8 cellular contexts compared by ENCODE assay signal in genomic region chr22:43955040-43955882, GRCh38. TPM values are rescaled to one million over a fixed set of nuclear protein-coding genes. Genes with fewer than 3 reads are reported as not detected.
DNase-seq lines count a peak whose midpoint lies in the region; ATAC-seq and TF ChIP-seq lines count a peak whose summit lies in the region.

Gene SAMM50 (plus strand): TSS chr22:43955442. CDS start chr22:43955578, 136 bp downstream.

- H3K27ac Mint-ChIP-seq in activated CD4-positive, alpha-beta memory T cell treated with anti-CD3 and anti-CD28 coated beads, Interleukin-2, amount 10 ng/mL, durations not matched to agents 7 days and 5 days, result peak within 1 kb of the TSS; percentile 81

- CTCF ChIA-PET in activated CD4-positive, alpha-beta memory T cell treated with anti-CD3 and anti-CD28 coated beads, Interleukin-2, amount 10 ng/mL, durations not matched to agents 7 days and 5 days (lab: Charles Lee), result interaction anchor here (0.9 to 2.1 kb wide), 4 partner anchors 10 to 72 kb away, joined by 3 to 14 read pairs (median 7); no protein-coding TSS in a partner anchor

- ATAC-seq in GM19328 (IDR thresholded peaks at IDR 0.05; ENCODE audit: unreplicated experiment) (peak; percentile 93), HG03521 (IDR thresholded peaks at IDR 0.05; ENCODE audit: unreplicated experiment) (peak; percentile 90)

- 1% methylated on average over 65 to 72 of the region's 74 CpGs for WGBS in lower leg skin, 2 donors

- intact Hi-C loops in lower leg skin (cut with DNase I; ENCODE audit: low total_unique reads), result no loop called here

- TF ChIP-seq CTCF in C4-2B (conservative IDR thresholded peaks at IDR 0.05) (no peak), lower leg skin (IDR thresholded peaks at IDR 0.05) (no peak)

- peak; percentile 57 for DNase-seq in NCI-H774 (lab: John Stamatoyannopoulos, UW)
- peak; percentile 93 for DNase-seq in activated CD4-positive, alpha-beta memory T cell treated with anti-CD3 and anti-CD28 coated beads, Interleukin-2, amount 10 ng/mL, durations not matched to agents 7 days and 5 days
- peak; percentile 92 to 98 for DNase-seq in lower leg skin (ENCODE audit: low spot score in 2 of 2)
- peak; percentile 82 to 90 for DNase-seq in stimulated activated CD4-positive, alpha-beta T cell treated with anti-CD3 and anti-CD28 coated beads, Interleukin-4, amount 100 ng/mL, for 48 hours (ENCODE audit: low read depth in 2 of 2)

- H3K36me3 Mint-ChIP-seq in activated CD4-positive, alpha-beta memory T cell treated with anti-CD3 and anti-CD28 coated beads, Interleukin-2, amount 10 ng/mL, durations not matched to agents 7 days and 5 days (ENCODE audit: low read depth), result peaks cover 4% of the 10 kb centered on the region

- POLR2A ChIA-PET in activated CD4-positive, alpha-beta memory T cell treated with anti-CD3 and anti-CD28 coated beads, Interleukin-2, amount 10 ng/mL, durations not matched to agents 7 days and 5 days (lab: Charles Lee), result interaction anchor here (0.6 to 2.0 kb wide), 15 partner anchors 10 to 730 kb away, joined by 3 to 20 read pairs (median 4); partner anchors contain the start of genes EFCAB6 and PARVG

- peak within 1 kb of the TSS; percentile 94 for H3K27ac ChIP-seq in C4-2B
- peak within 1 kb of the TSS; percentile 81 for H3K27ac ChIP-seq in duodenal mucosa (ENCODE audit: low read depth, low read length)

- H3K36me3 ChIP-seq in duodenal mucosa (ENCODE audit: control insufficient read depth in 1 of 2, insufficient read depth in 2 of 2, low read length in 2 of 2), result no peaks in the 10 kb centered on the region

- H3K4me3 ChIP-seq in duodenal mucosa (ENCODE audit: low read depth in 1 of 2, low read length in 2 of 2) (peak within 1 kb of the TSS; percentile 85 to 92), lower leg skin (ENCODE audit: low read depth, poor library complexity, severe bottlenecking) (peak within 1 kb of the TSS; percentile 93)

- no peaks in the 10 kb centered on the region for H3K9me3 ChIP-seq in duodenal mucosa (ENCODE audit: control insufficient read depth in 1 of 2, low read length in 2 of 2)

- H3K9me3 Mint-ChIP-seq in activated CD4-positive, alpha-beta memory T cell treated with anti-CD3 and anti-CD28 coated beads, Interleukin-2, amount 10 ng/mL, durations not matched to agents 7 days and 5 days, result no peaks in the 10 kb centered on the region

- H3K4me1 Mint-ChIP-seq in activated CD4-positive, alpha-beta memory T cell treated with anti-CD3 and anti-CD28 coated beads, Interleukin-2, amount 10 ng/mL, durations not matched to agents 7 days and 5 days, result peaks cover 33% of the 10 kb centered on the region

- peaks cover 19% of the 10 kb centered on the region in 2 donors for H3K4me1 ChIP-seq in duodenal mucosa (ENCODE audit: control insufficient read depth in 1 of 2, insufficient read depth in 2 of 2, low read length in 2 of 2)

- TF ChIP-seq POLR2A in lower leg skin (IDR thresholded peaks at IDR 0.05), result no peak

- peak within 1 kb of the TSS; percentile 77 to 81 for H3K9ac ChIP-seq in duodenal mucosa (ENCODE audit: low read depth in 1 of 2, low read length in 2 of 2)

- H3K27me3 ChIP-seq in duodenal mucosa (ENCODE audit: control insufficient read depth in 1 of 2, insufficient read depth in 2 of 2, low read length in 2 of 2), result no peaks in the 10 kb centered on the region

- no peaks in the 10 kb centered on the region for H3K27me3 Mint-ChIP-seq in activated CD4-positive, alpha-beta memory T cell treated with anti-CD3 and anti-CD28 coated beads, Interleukin-2, amount 10 ng/mL, durations not matched to agents 7 days and 5 days

- H3K4me3 Mint-ChIP-seq in activated CD4-positive, alpha-beta memory T cell treated with anti-CD3 and anti-CD28 coated beads, Interleukin-2, amount 10 ng/mL, durations not matched to agents 7 days and 5 days, result peak within 1 kb of the TSS; percentile 91

RNA-seq across cellular contexts. Expression of gene SAMM50, which starts in this region (rescaled TPM):
- 10 to 100 TPM; 41.9 to 42.4 TPM for total RNA-seq in activated CD4-positive, alpha-beta memory T cell treated with anti-CD3 and anti-CD28 coated beads, Interleukin-2, amount 10 ng/mL, durations not matched to agents 7 days and 5 days
- 10 to 100 TPM; 23.2 to 36.0 (median 32.3) TPM for total RNA-seq in lower leg skin

Comparison
In these comparisons a context has a peak if more than half of its experiments do, and no peak if none do; other contexts are left out.
1. Peak in every context shown above with its lines: DNase-seq, ATAC-seq, H3K4me3 ChIP-seq and H3K27ac ChIP-seq.